ENCODE assay signal across 8 cellular contexts in the genomic region with DNA sequence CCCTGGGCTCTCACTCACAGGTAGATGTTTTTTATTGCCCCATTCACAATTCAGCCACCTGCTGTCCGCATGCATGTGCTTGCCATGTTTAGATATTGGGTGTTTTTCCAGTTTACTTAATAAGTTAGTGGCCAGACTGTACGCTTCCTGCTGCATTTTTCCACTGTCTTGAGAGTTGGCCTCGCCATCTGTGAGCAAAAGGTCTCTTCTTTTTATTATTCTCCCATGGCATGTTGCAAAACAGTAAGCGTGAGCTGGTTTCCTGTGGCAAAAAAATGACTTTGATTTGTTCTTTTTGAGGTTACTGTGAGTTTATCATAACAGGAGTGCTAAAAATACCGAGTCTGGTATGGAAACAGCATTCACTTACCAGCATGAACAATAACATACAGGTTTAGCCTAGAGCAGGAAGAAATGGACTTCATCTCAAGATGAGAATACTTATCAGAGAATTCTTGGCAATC. TPM values are rescaled to one million over a fixed set of nuclear protein-coding genes. Genes with fewer than 3 reads are reported as not detected.
DNase-seq lines count a peak whose midpoint lies in the region; ATAC-seq and TF ChIP-seq lines count a peak whose summit lies in the region.

No MANE protein-coding gene starts in this region.

- no peak for ATAC-seq in GM19397 (IDR thresholded peaks at IDR 0.05; ENCODE audit: unreplicated experiment)

- no peaks in the 10 kb centered on the region for H3K27me3 ChIP-seq in right atrium auricular region
- H3K27me3 ChIP-seq in endodermal cell (ENCODE audit: control insufficient read depth, insufficient read depth, low read length, poor library complexity, severe bottlenecking) = no peaks in the 10 kb centered on the region

- H3K36me3 ChIP-seq in right atrium auricular region (peaks cover 21% of the 10 kb centered on the region), endodermal cell (ENCODE audit: control insufficient read depth, insufficient read depth, low read length) (peaks cover 82% of the 10 kb centered on the region)

- whole genome bisulfite sequencing in endodermal cell (ENCODE audit: insufficient coverage in 1 of 2, insufficient read length in 1 of 2), 2 experiments = 94 to 100% methylated on average over 3 to 5 of the region's 5 CpGs

- H3K27ac ChIP-seq in right atrium auricular region (peak overlapping the region; percentile 1 to 49), endodermal cell (ENCODE audit: low read depth, low read length) (no peak overlapping the region)

- H3K36me3 Mint-ChIP-seq in activated naive CD4-positive, alpha-beta T cell treated with anti-CD3 and anti-CD28 coated beads, Interleukin-2, amount 10 ng/mL, durations not matched to agents 7 days and 5 days = peaks cover 53% of the 10 kb centered on the region
- peaks cover 75% of the 10 kb centered on the region for H3K36me3 Mint-ChIP-seq in stimulated activated naive CD8-positive, alpha-beta T cell treated with anti-CD3 and anti-CD28 coated beads, Interleukin-15, Interleukin-2, amounts not matched to agents 100 ng/mL and 50 ng/mL, for 24 hours (ENCODE audit: low read depth)
- H3K36me3 Mint-ChIP-seq in endodermal cell (ENCODE audit: low read depth) = peaks cover 72% of the 10 kb centered on the region

- no peaks in the 10 kb centered on the region for H3K9me3 Mint-ChIP-seq in activated naive CD4-positive, alpha-beta T cell treated with anti-CD3 and anti-CD28 coated beads, Interleukin-2, amount 10 ng/mL, durations not matched to agents 7 days and 5 days
- no peaks in the 10 kb centered on the region for H3K9me3 Mint-ChIP-seq in stimulated activated naive CD8-positive, alpha-beta T cell treated with anti-CD3 and anti-CD28 coated beads, Interleukin-15, Interleukin-2, amounts not matched to agents 100 ng/mL and 50 ng/mL, for 24 hours
- no peaks in the 10 kb centered on the region for H3K9me3 Mint-ChIP-seq in endodermal cell

- H3K27ac Mint-ChIP-seq in activated naive CD4-positive, alpha-beta T cell treated with anti-CD3 and anti-CD28 coated beads, Interleukin-2, amount 10 ng/mL, durations not matched to agents 7 days and 5 days = peak overlapping the region; percentile 94
- peak overlapping the region; percentile 84 for H3K27ac Mint-ChIP-seq in stimulated activated naive CD8-positive, alpha-beta T cell treated with anti-CD3 and anti-CD28 coated beads, Interleukin-15, Interleukin-2, amounts not matched to agents 100 ng/mL and 50 ng/mL, for 24 hours
- no peak overlapping the region for H3K27ac Mint-ChIP-seq in endodermal cell

- H3K4me1 ChIP-seq in right atrium auricular region (peaks cover 0 to 22% of the 10 kb centered on the region in 2 donors), endodermal cell (ENCODE audit: control insufficient read depth, insufficient read depth, low read length) (no peaks in the 10 kb centered on the region)

- CTCF ChIA-PET in activated naive CD4-positive, alpha-beta T cell treated with anti-CD3 and anti-CD28 coated beads, Interleukin-2, amount 10 ng/mL, durations not matched to agents 7 days and 5 days (lab: Charles Lee) = interaction anchor here (1.0 to 3.3 kb wide), 6 partner anchors 10 to 68 kb away, joined by 3 to 19 read pairs (median 4); no protein-coding TSS in a partner anchor

- peak; percentile 90 for DNase-seq in M059J (ENCODE audit: low read depth)
- DNase-seq in activated naive CD4-positive, alpha-beta T cell treated with anti-CD3 and anti-CD28 coated beads, Interleukin-2, amount 10 ng/mL, durations not matched to agents 7 days and 5 days = peak; percentile 55
- no peak for DNase-seq in right atrium auricular region (ENCODE audit: low spot score)
- no peak for DNase-seq in endodermal cell
- DNase-seq in inferior parietal cortex (ENCODE audit: extremely low spot score) = no peak
- no peak for DNase-seq in NCI-H69 (lab: John Stamatoyannopoulos, UW)

- H3K27me3 Mint-ChIP-seq in activated naive CD4-positive, alpha-beta T cell treated with anti-CD3 and anti-CD28 coated beads, Interleukin-2, amount 10 ng/mL, durations not matched to agents 7 days and 5 days = no peaks in the 10 kb centered on the region
- H3K27me3 Mint-ChIP-seq in stimulated activated naive CD8-positive, alpha-beta T cell treated with anti-CD3 and anti-CD28 coated beads, Interleukin-15, Interleukin-2, amounts not matched to agents 100 ng/mL and 50 ng/mL, for 24 hours = no peaks in the 10 kb centered on the region
- no peaks in the 10 kb centered on the region for H3K27me3 Mint-ChIP-seq in endodermal cell (ENCODE audit: insufficient read depth)

- no peak overlapping the region for H3K9ac ChIP-seq in endodermal cell (ENCODE audit: extremely low read depth, low read length, poor library complexity, severe bottlenecking)

- no peaks in the 10 kb centered on the region for H3K9me3 ChIP-seq in right atrium auricular region
- no peaks in the 10 kb centered on the region for H3K9me3 ChIP-seq in endodermal cell (ENCODE audit: control insufficient read depth, low read length)

- H3K4me1 Mint-ChIP-seq in activated naive CD4-positive, alpha-beta T cell treated with anti-CD3 and anti-CD28 coated beads, Interleukin-2, amount 10 ng/mL, durations not matched to agents 7 days and 5 days = peaks cover 64% of the 10 kb centered on the region
- peaks cover 59% of the 10 kb centered on the region for H3K4me1 Mint-ChIP-seq in stimulated activated naive CD8-positive, alpha-beta T cell treated with anti-CD3 and anti-CD28 coated beads, Interleukin-15, Interleukin-2, amounts not matched to agents 100 ng/mL and 50 ng/mL, for 24 hours (ENCODE audit: low read depth)
- peaks cover 9% of the 10 kb centered on the region for H3K4me1 Mint-ChIP-seq in endodermal cell

- H3K4me3 Mint-ChIP-seq in activated naive CD4-positive, alpha-beta T cell treated with anti-CD3 and anti-CD28 coated beads, Interleukin-2, amount 10 ng/mL, durations not matched to agents 7 days and 5 days = peak overlapping the region; percentile 27
- H3K4me3 Mint-ChIP-seq in stimulated activated naive CD8-positive, alpha-beta T cell treated with anti-CD3 and anti-CD28 coated beads, Interleukin-15, Interleukin-2, amounts not matched to agents 100 ng/mL and 50 ng/mL, for 24 hours = peak overlapping the region; percentile 47
- no peak overlapping the region for H3K4me3 Mint-ChIP-seq in endodermal cell

- H3K4me3 ChIP-seq in right atrium auricular region (no peak overlapping the region), endodermal cell (ENCODE audit: low read length) (no peak overlapping the region)

- no peak for TF ChIP-seq CTCF in right atrium auricular region (IDR thresholded peaks at IDR 0.05)
- no peak for TF ChIP-seq CTCF in endodermal cell (conservative IDR thresholded peaks at IDR 0.05)

RNA-seq across cellular contexts. Expression of gene SAE1, which starts 46.0 kb away (rescaled TPM):
- total RNA-seq in M059J (2014; rRNA removed; shearing (Covaris generic)) = 238 and 270 TPM in 2 replicates
- total RNA-seq in right atrium auricular region (10 to 100 TPM; 43.7 to 48.7 TPM), endodermal cell (100 to 1,000 TPM; 187 to 240 TPM)
- polyA plus RNA-seq in endodermal cell (2013, experiment 1 of 2) = 185 TPM
- 176 TPM for polyA plus RNA-seq in endodermal cell (2013, experiment 2 of 2)

RNA-seq across cellular contexts. Expression of gene BBC3, which starts 54.3 kb away (rescaled TPM):
- total RNA-seq in M059J (2014; rRNA removed; shearing (Covaris generic)) = 1.9 and 5.0 TPM in 2 replicates
- 1 to 10 TPM; 2.5 to 2.9 TPM for total RNA-seq in right atrium auricular region
- 10 to 100 TPM in 1 of 2 donors, 1 to 10 TPM in 1; 8.8 to 13.4 TPM for total RNA-seq in endodermal cell
- 25.1 TPM for polyA plus RNA-seq in endodermal cell (2013, experiment 1 of 2)
- polyA plus RNA-seq in endodermal cell (2013, experiment 2 of 2) = 23.6 TPM

Comparison
In these comparisons a context has a peak if more than half of its experiments do, and no peak if none do; other contexts are left out.
1. DNase-seq: peak in M059J (single experiment) and activated naive CD4-positive, alpha-beta T cell treated with anti-CD3 and anti-CD28 coated beads, Interleukin-2, amount 10 ng/mL, durations not matched to agents 7 days and 5 days (single experiment); none in right atrium auricular region (single experiment), endodermal cell (single experiment), inferior parietal cortex (single experiment) and NCI-H69 (single experiment).